Comparison of ENCODE assay signal across 8 cellular contexts in the genomic region with DNA sequence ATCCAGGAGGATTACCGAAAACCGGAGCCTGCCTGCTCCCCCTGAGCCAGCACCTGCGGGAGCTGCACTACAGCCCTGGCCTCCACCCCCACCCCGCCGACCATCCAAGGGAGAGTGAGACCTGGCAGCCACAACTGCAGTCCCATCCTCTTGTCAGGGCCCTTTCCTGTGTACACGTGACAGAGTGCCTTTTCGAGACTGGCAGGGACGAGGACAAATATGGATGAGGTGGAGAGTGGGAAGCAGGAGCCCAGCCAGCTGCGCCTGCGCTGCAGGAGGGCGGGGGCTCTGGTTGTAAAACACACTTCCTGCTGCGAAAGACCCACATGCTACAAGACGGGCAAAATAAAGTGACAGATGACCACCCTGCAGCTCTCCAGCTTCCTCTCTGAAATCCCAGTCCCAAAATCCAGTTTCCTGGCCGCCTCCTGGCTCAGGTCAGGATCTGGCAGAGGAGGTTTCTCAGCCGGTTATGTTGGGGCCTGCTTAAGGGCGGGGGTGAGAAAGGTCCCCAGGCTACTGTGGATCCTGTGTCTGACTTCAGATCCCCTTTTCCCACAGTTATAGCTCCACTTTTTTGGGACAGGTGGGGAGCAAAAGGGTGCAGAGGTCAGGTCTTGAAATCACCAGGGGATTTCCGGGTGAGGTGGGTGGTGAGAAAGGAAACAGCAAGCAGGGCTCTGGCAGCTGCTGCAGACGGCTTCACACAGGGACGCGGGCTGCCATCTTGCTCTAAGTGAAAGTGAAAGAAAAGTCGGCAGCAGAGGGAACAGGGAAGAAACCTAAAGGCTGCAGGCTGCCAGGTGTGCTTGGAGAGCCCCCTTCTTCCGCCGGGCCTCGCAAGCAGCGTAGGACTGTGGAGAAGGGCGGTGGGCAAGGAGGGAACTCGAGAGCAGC. TPM values are rescaled to one million over a fixed set of nuclear protein-coding genes. Genes with fewer than 3 reads are reported as not detected.
DNase-seq lines count a peak whose midpoint lies in the region; ATAC-seq and TF ChIP-seq lines count a peak whose summit lies in the region.

A gene with protein sequence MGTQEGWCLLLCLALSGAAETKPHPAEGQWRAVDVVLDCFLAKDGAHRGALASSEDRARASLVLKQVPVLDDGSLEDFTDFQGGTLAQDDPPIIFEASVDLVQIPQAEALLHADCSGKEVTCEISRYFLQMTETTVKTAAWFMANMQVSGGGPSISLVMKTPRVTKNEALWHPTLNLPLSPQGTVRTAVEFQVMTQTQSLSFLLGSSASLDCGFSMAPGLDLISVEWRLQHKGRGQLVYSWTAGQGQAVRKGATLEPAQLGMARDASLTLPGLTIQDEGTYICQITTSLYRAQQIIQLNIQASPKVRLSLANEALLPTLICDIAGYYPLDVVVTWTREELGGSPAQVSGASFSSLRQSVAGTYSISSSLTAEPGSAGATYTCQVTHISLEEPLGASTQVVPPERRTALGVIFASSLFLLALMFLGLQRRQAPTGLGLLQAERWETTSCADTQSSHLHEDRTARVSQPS (plus strand): TSS at position 695 of the 897 bp plus-strand sequence. CDS start 207 bp downstream, outside the sequence.

- DNase-seq in A172 (ENCODE audit: low spot score) (peak; percentile 67), NCI-H526 (lab: John Stamatoyannopoulos, UW) (peak; percentile 70 to 87), dorsolateral prefrontal cortex (peak; percentile 63 to 93 (median 89)), right lobe of liver (peak; percentile 82 to 93 (median 90))
- peak; percentile 70 to 75 for DNase-seq in activated CD4-positive, alpha-beta T cell treated with anti-CD3 and anti-CD28 coated beads, Interleukin-2, amount 50 U/mL, for 4 hours
- peak; percentile 77 for DNase-seq in stimulated activated CD4-positive, alpha-beta T cell treated with anti-CD3 and anti-CD28 coated beads, Interleukin-4, amount 100 ng/mL, for 1 hour

- intact Hi-C loops in dorsolateral prefrontal cortex (cut with DNase I) (loop anchor here in 1 of 2 donors (2.0 kb wide), 1 partner anchor 21 kb away; no protein-coding TSS in a partner anchor), right lobe of liver (cut with DNase I) (loop anchor here in 1 of 2 donors (10.0 kb wide), 1 partner anchor 127 kb away; no protein-coding TSS in a partner anchor)

- under 1% methylated on average over 22 of the region's 27 CpGs for WGBS in right lobe of liver (ENCODE audit: insufficient coverage, low coverage, low lambda C conversion rate, missing lambda C conversion rate)

- TF ChIP-seq CTCF in dorsolateral prefrontal cortex (IDR thresholded peaks at IDR 0.05 in 54 of 56, conservative IDR thresholded peaks at IDR 0.05 in 2 of 56; ENCODE audit: low read depth in 1 of 56, partially characterized antibody in 56 of 56) (peak in 3 of 56 donors; percentile 4 to 12 (median 11)), right lobe of liver (IDR thresholded peaks at IDR 0.05) (no peak)

- H3K27ac ChIP-seq in dorsolateral prefrontal cortex (peak within 1 kb of the TSS; percentile 82 to 99 (median 98)), right lobe of liver (peak within 1 kb of the TSS; percentile 94 to 96 (median 96))

- H3K9me3 ChIP-seq in right lobe of liver = no peaks in the 10 kb centered on the region

- peak; percentile 57 for ATAC-seq in GM18858 (IDR thresholded peaks at IDR 0.05; ENCODE audit: unreplicated experiment)
- peak; percentile 60 for ATAC-seq in HG03196 (IDR thresholded peaks at IDR 0.05; ENCODE audit: unreplicated experiment)
- peak; percentile 89 to 92 (median 90) for ATAC-seq in right lobe of liver

- peaks cover 0 to 24% (median 0%) of the 10 kb centered on the region in 4 donors for H3K36me3 ChIP-seq in right lobe of liver

- TF ChIP-seq POLR2A in right lobe of liver (IDR thresholded peaks at IDR 0.05) = peak; percentile 74

- peaks cover 0 to 13% (median 6%) of the 10 kb centered on the region in 4 donors for H3K4me1 ChIP-seq in right lobe of liver

- no peaks in the 10 kb centered on the region for H3K27me3 ChIP-seq in dorsolateral prefrontal cortex
- H3K27me3 ChIP-seq in right lobe of liver = no peaks in the 10 kb centered on the region

- H3K4me3 ChIP-seq in dorsolateral prefrontal cortex = peak within 1 kb of the TSS; percentile 54 to 91 (median 77)
- peak within 1 kb of the TSS; percentile 79 to 92 (median 80) for H3K4me3 ChIP-seq in right lobe of liver

RNA-seq across cellular contexts. Expression of the gene that starts here (rescaled TPM):
- total RNA-seq in A172 (2014; rRNA removed; shearing (Covaris generic)) = 2.6 and 3.4 TPM in 2 replicates
- total RNA-seq in dorsolateral prefrontal cortex (10 to 100 TPM in 78 of 120 experiments, 1 to 10 TPM in 42; 4.2 to 19.6 (median 11.2) TPM), right lobe of liver (10 to 100 TPM; 13.8 to 29.3 (median 21.4) TPM)

Comparison
In these comparisons a context has a peak if more than half of its experiments do, and no peak if none do; other contexts are left out.
1. Peak in every context shown above with its lines: DNase-seq, ATAC-seq, H3K4me3 ChIP-seq and H3K27ac ChIP-seq.